ENCODE assay signal across 8 cellular contexts in genomic region chr16:48608871-48609452, GRCh38. TPM values are rescaled to one million over a fixed set of nuclear protein-coding genes. Genes with fewer than 3 reads are reported as not detected.
DNase-seq lines count a peak whose midpoint lies in the region; ATAC-seq, FAIRE-seq and TF ChIP-seq lines count a peak whose summit lies in the region.

No MANE protein-coding gene starts in this region.

- H3K79me2 ChIP-seq in SU-DHL-6 (ENCODE audit: insufficient read depth, low read length): peaks cover 55% of the 10 kb centered on the region

- ATAC-seq in heart right ventricle (peak in 3 of 8 donors; percentile 20 to 23 (median 20)), GM18867 (IDR thresholded peaks at IDR 0.05; ENCODE audit: unreplicated experiment) (no peak), HG03108 (IDR thresholded peaks at IDR 0.05; ENCODE audit: unreplicated experiment) (no peak)

- no peak for DNase-seq in H7
- DNase-seq in heart right ventricle: no peak
- DNase-seq in small intestine: no peak
- no peak for DNase-seq in erythroblast (lab: John Stamatoyannopoulos, UW)
- DNase-seq in NCI-H748 (lab: John Stamatoyannopoulos, UW; ENCODE audit: unreplicated experiment): no peak

- intact Hi-C loops in heart right ventricle (cut with DNase I): loop anchor here in 5 of 10 donors (5.0 kb wide), 5 partner anchors 37 to 62 kb away; no protein-coding TSS in a partner anchor

- no peaks in the 10 kb centered on the region for H3K9me3 ChIP-seq in SU-DHL-6 (ENCODE audit: insufficient read depth, low read length)
- H3K9me3 ChIP-seq in heart right ventricle: no peaks in the 10 kb centered on the region
- no peaks in the 10 kb centered on the region for H3K9me3 ChIP-seq in small intestine (ENCODE audit: control insufficient read depth, low read depth)

- H3K27ac ChIP-seq in SU-DHL-6 (ENCODE audit: low read depth, low read length): peak overlapping the region; percentile 15; the same call in 1 of the 2 replicates
- H3K27ac ChIP-seq in heart right ventricle: peak overlapping the region in 9 of 10 donors; percentile 83 to 97 (median 93)
- peak overlapping the region; percentile 88 to 97 for H3K27ac ChIP-seq in small intestine (ENCODE audit: low read depth in 1 of 2, low read length in 1 of 2)

- H3K27me3 ChIP-seq in H7 (ENCODE audit: control insufficient read depth, insufficient read depth, low read length) (no peaks in the 10 kb centered on the region), SU-DHL-6 (ENCODE audit: low read length) (no peaks in the 10 kb centered on the region), heart right ventricle (no peaks in the 10 kb centered on the region), small intestine (ENCODE audit: control insufficient read depth in 2 of 2, insufficient read depth in 2 of 2, low read length in 2 of 2) (no peaks in the 10 kb centered on the region)

- H3K9ac ChIP-seq in SU-DHL-6 (ENCODE audit: low read length): peak overlapping the region; percentile 74

- H3K4me3 ChIP-seq in H7 (ENCODE audit: insufficient read depth, low read depth, low read length) (peak overlapping the region; percentile 83), SU-DHL-6 (ENCODE audit: insufficient read depth, low read length, poor library complexity, severe bottlenecking) (peak overlapping the region; percentile 69), heart right ventricle (peak overlapping the region; percentile 92 to 99 (median 98)), small intestine (ENCODE audit: low read depth in 1 of 2, low read length in 2 of 2) (peak overlapping the region; percentile 90 to 96)

- H3F3A ChIP-seq in SU-DHL-6 (ENCODE audit: insufficient read depth): peaks cover 5% of the 10 kb centered on the region; the same call in 1 of the 2 replicates

- no peak for FAIRE-seq in small intestine (lab: Jason Lieb, UNC)

- WGBS in heart right ventricle, 2 donors: 42 to 45% methylated on average over 25 of the region's 25 CpGs
- 10 to 35% (median 13%) methylated on average over 22 to 25 of the region's 25 CpGs for WGBS in small intestine, 3 donors

- H2AFZ ChIP-seq in SU-DHL-6 (ENCODE audit: low read depth, low read length, severe bottlenecking): peak overlapping the region; percentile 40

- H3K9me2 ChIP-seq in SU-DHL-6 (replicated peaks; ENCODE audit: insufficient read depth, low read length): no peaks in the 10 kb centered on the region

- no peak for TF ChIP-seq POLR2A in erythroblast (IDR thresholded peaks at IDR 0.05; ENCODE audit: low read length)

- H4K20me1 ChIP-seq in SU-DHL-6 (ENCODE audit: low read depth, low read length): peaks cover 1% of the 10 kb centered on the region; the same call in 1 of the 2 replicates

- H3K36me3 ChIP-seq in H7 (replicated peaks; ENCODE audit: control insufficient read depth, insufficient read depth, low read length) (no peaks in the 10 kb centered on the region), SU-DHL-6 (ENCODE audit: low read length) (no peaks in the 10 kb centered on the region), heart right ventricle (no peaks in the 10 kb centered on the region), small intestine (ENCODE audit: control insufficient read depth in 2 of 2, insufficient read depth in 2 of 2, low read length in 2 of 2) (no peaks in the 10 kb centered on the region)

- TF ChIP-seq CTCF in SU-DHL-6 (IDR thresholded peaks at IDR 0.05; ENCODE audit: insufficient read depth, low read length, poor library complexity, severe bottlenecking) (no peak), heart right ventricle (IDR thresholded peaks at IDR 0.05) (no peak)

- peak overlapping the region; percentile 88 for H3K4me2 ChIP-seq in SU-DHL-6 (ENCODE audit: low read depth, low read length, poor library complexity, severe bottlenecking)

- H3K4me1 ChIP-seq in heart right ventricle (peaks cover 13 to 89% (median 76%) of the 10 kb centered on the region in 9 donors), small intestine (ENCODE audit: control insufficient read depth in 2 of 2, insufficient read depth in 1 of 2, low read depth in 1 of 2, low read length in 1 of 2) (peaks cover 14 to 40% of the 10 kb centered on the region in 2 donors)

RNA-seq across cellular contexts. Expression of gene N4BP1, which starts 1.0 kb away (rescaled TPM):
- total RNA-seq in H7 (2014; rRNA removed; shearing (Covaris generic)): 18.8 and 25.8 TPM in 2 replicates
- 10 to 100 TPM; 18.4 to 27.9 (median 21.5) TPM for total RNA-seq in heart right ventricle
- polyA plus RNA-seq in heart right ventricle (1 to 10 TPM; 6.2 to 9.6 TPM), small intestine (1 to 10 TPM; 8.1 to 9.4 (median 8.9) TPM)

Comparison
In these comparisons a context has a peak if more than half of its experiments do, and no peak if none do; other contexts are left out.
1. H3K27ac ChIP-seq: peak in every context shown above with its lines; median percentile 93 in heart right ventricle; 92 in small intestine; 15 in SU-DHL-6.